In the genomic region with DNA sequence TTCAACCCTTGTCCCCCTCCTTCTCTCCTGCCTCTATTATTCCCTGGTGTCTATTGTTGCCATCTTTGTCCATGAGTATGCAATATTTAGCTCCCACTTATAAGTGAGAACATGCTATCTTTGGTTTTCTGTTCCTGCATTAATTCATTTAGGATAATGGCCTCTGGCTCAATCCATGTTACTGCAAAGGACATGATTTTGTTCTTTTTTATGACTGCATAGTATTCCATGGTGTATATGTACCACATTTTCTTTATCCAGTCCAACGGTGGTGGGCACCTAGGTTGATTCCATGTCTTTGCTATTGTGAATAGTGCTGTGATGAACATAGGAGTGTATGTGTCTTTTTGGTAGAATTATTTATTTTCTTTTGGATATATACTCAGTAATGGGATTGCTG, we compare ENCODE assay signal across 4 cellular contexts. TPM values are rescaled to one million over a fixed set of nuclear protein-coding genes. Genes with fewer than 3 reads are reported as not detected.
"Had no signal": no experiment of that assay in that cellular context is flagged by ENCODE, and none has a peak within 500 bp of the region (broad histone marks: within the 10 kb centered on the region; RNA-seq: fewer than 3 reads in every experiment).

No MANE protein-coding gene starts in this region.

RNA-seq across cellular contexts. Expression of a gene that starts 33.4 kb away (rescaled TPM):
- total RNA-seq: HT-29, HT1080, IMR-90 had no signal
- polyA plus RNA-seq: IgD-negative memory B cell, IMR-90 had no signal
